17 cellular contexts compared by ENCODE assay signal in genomic region chr14:89550761-89551283, GRCh38.
DNase-seq lines count a peak whose midpoint lies in the region; ATAC-seq and TF ChIP-seq lines count a peak whose summit lies in the region.
"Had no signal": no experiment of that assay in that cellular context is flagged by ENCODE, and none has a peak within 500 bp of the region (broad histone marks: within the 10 kb centered on the region; RNA-seq: fewer than 3 reads in every experiment).

No MANE protein-coding gene starts in this region.

- ATAC-seq in CD4-positive, alpha-beta T cell (ENCODE audit: poor library complexity) = peak; percentile 24
- ATAC-seq in GM23338 = no peak
- ATAC-seq in naive thymus-derived CD4-positive, alpha-beta T cell = no peak
- ATAC-seq: activated CD8-positive, alpha-beta memory T cell treated with anti-CD3 and anti-CD28 coated beads, Interleukin-2, amount 10 ng/mL, durations not matched to agents 7 days and 5 days had no signal

- H3K4me3 ChIP-seq in GM23338 = no peak overlapping the region
- no peak overlapping the region for H3K4me3 ChIP-seq in naive thymus-derived CD4-positive, alpha-beta T cell (ENCODE audit: low read length)

- H3K27ac ChIP-seq in CD4-positive, alpha-beta T cell (ENCODE audit: low read depth, low read length) = no peak overlapping the region
- H3K27ac ChIP-seq in GM23338 (ENCODE audit: low read depth) = peak overlapping the region; percentile 75
- H3K27ac ChIP-seq in naive thymus-derived CD4-positive, alpha-beta T cell (ENCODE audit: low read depth, low read length) = no peak overlapping the region

- H4K20me1 ChIP-seq in GM23338 (replicated peaks; ENCODE audit: insufficient read depth) = no peaks in the 10 kb centered on the region; the same call in 1 of the 2 replicates

- H3K9me3 Mint-ChIP-seq in CD4-positive, alpha-beta T cell = no peaks in the 10 kb centered on the region
- no peaks in the 10 kb centered on the region for H3K9me3 Mint-ChIP-seq in GM23338
- no peaks in the 10 kb centered on the region for H3K9me3 Mint-ChIP-seq in dendritic cell treated with granulocyte-macrophage colony-stimulating factor and Interleukin-4, amounts not matched to agents 40 ng/mL and 50 ng/mL, for 4 days
- H3K9me3 Mint-ChIP-seq in naive thymus-derived CD4-positive, alpha-beta T cell = no peaks in the 10 kb centered on the region
- no peaks in the 10 kb centered on the region for H3K9me3 Mint-ChIP-seq in activated CD4-positive, alpha-beta memory T cell treated with anti-CD3 and anti-CD28 coated beads, Interleukin-2, amount 10 ng/mL, durations not matched to agents 7 days and 5 days
- H3K9me3 Mint-ChIP-seq: CD14-positive monocyte had no signal

- H3K4me1 Mint-ChIP-seq in CD4-positive, alpha-beta T cell (ENCODE audit: low read depth) = peaks cover 61% of the 10 kb centered on the region
- peaks cover 37% of the 10 kb centered on the region for H3K4me1 Mint-ChIP-seq in GM23338
- peaks cover 15% of the 10 kb centered on the region for H3K4me1 Mint-ChIP-seq in dendritic cell treated with granulocyte-macrophage colony-stimulating factor and Interleukin-4, amounts not matched to agents 40 ng/mL and 50 ng/mL, for 4 days (ENCODE audit: low read depth)
- H3K4me1 Mint-ChIP-seq in naive thymus-derived CD4-positive, alpha-beta T cell = peaks cover 36 to 79% (median 70%) of the 10 kb centered on the region in 7 donors
- H3K4me1 Mint-ChIP-seq in activated CD4-positive, alpha-beta memory T cell treated with anti-CD3 and anti-CD28 coated beads, Interleukin-2, amount 10 ng/mL, durations not matched to agents 7 days and 5 days = peaks cover 2% of the 10 kb centered on the region

- peaks cover 42% of the 10 kb centered on the region for H3K4me1 ChIP-seq in GM23338 (ENCODE audit: insufficient read depth)
- peaks cover 0 to 18% of the 10 kb centered on the region in 2 donors for H3K4me1 ChIP-seq in naive thymus-derived CD4-positive, alpha-beta T cell (ENCODE audit: control insufficient read depth in 2 of 2, insufficient read depth in 2 of 2, low read length in 2 of 2)

- peaks cover 7% of the 10 kb centered on the region; the same call in 1 of the 2 replicates for H3F3A ChIP-seq in GM23338 (replicated peaks; ENCODE audit: low read depth)

- H3K27ac Mint-ChIP-seq in CD4-positive, alpha-beta T cell = peak overlapping the region; percentile 56
- no peak overlapping the region; the same call in 1 of the 2 replicates for H3K27ac Mint-ChIP-seq in GM23338
- H3K27ac Mint-ChIP-seq in dendritic cell treated with granulocyte-macrophage colony-stimulating factor and Interleukin-4, amounts not matched to agents 40 ng/mL and 50 ng/mL, for 4 days = peak overlapping the region; percentile 8
- peak overlapping the region in 8 of 9 donors; percentile 14 to 86 (median 52) for H3K27ac Mint-ChIP-seq in naive thymus-derived CD4-positive, alpha-beta T cell
- H3K27ac Mint-ChIP-seq in activated CD4-positive, alpha-beta memory T cell treated with anti-CD3 and anti-CD28 coated beads, Interleukin-2, amount 10 ng/mL, durations not matched to agents 7 days and 5 days = no peak overlapping the region
- H3K27ac Mint-ChIP-seq: activated CD8-positive, alpha-beta memory T cell treated with anti-CD3 and anti-CD28 coated beads, Interleukin-2, amount 10 ng/mL, durations not matched to agents 7 days and 5 days had no signal

- H3K4me2 ChIP-seq in GM23338 = peak overlapping the region; percentile 49

- H3K9me2 ChIP-seq in GM23338 (ENCODE audit: insufficient read depth) = no peaks in the 10 kb centered on the region

- POLR2A ChIA-PET in CD4-positive, alpha-beta T cell (lab: Charles Lee) = interaction anchor here (0.8 to 1.2 kb wide), 2 partner anchors 8 to 19 kb away, joined by 3 read pairs; no protein-coding TSS in a partner anchor
- POLR2A ChIA-PET in naive thymus-derived CD4-positive, alpha-beta T cell (lab: Charles Lee) = interaction anchor here (0.6 kb wide), 1 partner anchor 171 kb away, joined by 3 read pairs; no protein-coding TSS in a partner anchor
- POLR2A ChIA-PET in activated CD4-positive, alpha-beta memory T cell treated with anti-CD3 and anti-CD28 coated beads, Interleukin-2, amount 10 ng/mL, durations not matched to agents 7 days and 5 days (lab: Charles Lee) = no interaction called here

- DNase-seq in CD4-positive, alpha-beta T cell = no peak
- no peak for DNase-seq in GM23338 (ENCODE audit: low spot score)
- DNase-seq in naive thymus-derived CD4-positive, alpha-beta T cell = peak in 2 of 9 donors; percentile 2 to 10
- DNase-seq in NCI-H748 (lab: John Stamatoyannopoulos, UW; ENCODE audit: unreplicated experiment) = no peak
- DNase-seq in SW480 (ENCODE audit: low spot score) = no peak
- DNase-seq in activated CD4-positive, alpha-beta memory T cell treated with anti-CD3 and anti-CD28 coated beads, Interleukin-2, amount 10 ng/mL, durations not matched to agents 7 days and 5 days = no peak
- DNase-seq: activated CD8-positive, alpha-beta memory T cell treated with anti-CD3 and anti-CD28 coated beads, Interleukin-2, amount 10 ng/mL, durations not matched to agents 7 days and 5 days; cerebellar nuclear complex; DMS53; GOT3; NCI-H1417 treated with DMSO at 0.1 percent for 48 hours; NCI-H510A; right cardiac atrium; stimulated activated CD8-positive, alpha-beta memory T cell treated with anti-CD3 and anti-CD28 coated beads, Interleukin-4, amount 100 ng/mL, for 48 hours had no signal

- H3K4me3 Mint-ChIP-seq in CD4-positive, alpha-beta T cell = no peak overlapping the region
- no peak overlapping the region for H3K4me3 Mint-ChIP-seq in GM23338
- no peak overlapping the region for H3K4me3 Mint-ChIP-seq in dendritic cell treated with granulocyte-macrophage colony-stimulating factor and Interleukin-4, amounts not matched to agents 40 ng/mL and 50 ng/mL, for 4 days
- peak overlapping the region in 7 of 10 donors; percentile 22 to 42 (median 32) for H3K4me3 Mint-ChIP-seq in naive thymus-derived CD4-positive, alpha-beta T cell
- no peak overlapping the region for H3K4me3 Mint-ChIP-seq in activated CD4-positive, alpha-beta memory T cell treated with anti-CD3 and anti-CD28 coated beads, Interleukin-2, amount 10 ng/mL, durations not matched to agents 7 days and 5 days
- H3K4me3 Mint-ChIP-seq: activated CD8-positive, alpha-beta memory T cell treated with anti-CD3 and anti-CD28 coated beads, Interleukin-2, amount 10 ng/mL, durations not matched to agents 7 days and 5 days; CD14-positive monocyte had no signal

- no peaks in the 10 kb centered on the region for H3K27me3 ChIP-seq in CD4-positive, alpha-beta T cell (ENCODE audit: control insufficient read depth, insufficient read depth, low read length)
- H3K27me3 ChIP-seq in GM23338 (ENCODE audit: insufficient read depth) = no peaks in the 10 kb centered on the region
- no peaks in the 10 kb centered on the region for H3K27me3 ChIP-seq in naive thymus-derived CD4-positive, alpha-beta T cell (ENCODE audit: control insufficient read depth in 2 of 2, insufficient read depth in 2 of 2, low read length in 2 of 2)
- H3K27me3 ChIP-seq: heart right ventricle had no signal

- H3K36me3 Mint-ChIP-seq in CD4-positive, alpha-beta T cell (ENCODE audit: low read depth) = peaks cover 58% of the 10 kb centered on the region
- peaks cover 3% of the 10 kb centered on the region; the same call in 1 of the 3 replicates for H3K36me3 Mint-ChIP-seq in GM23338 (ENCODE audit: low read depth)
- peaks cover 6% of the 10 kb centered on the region for H3K36me3 Mint-ChIP-seq in dendritic cell treated with granulocyte-macrophage colony-stimulating factor and Interleukin-4, amounts not matched to agents 40 ng/mL and 50 ng/mL, for 4 days (ENCODE audit: low read depth)
- H3K36me3 Mint-ChIP-seq in naive thymus-derived CD4-positive, alpha-beta T cell = peaks cover 4 to 44% (median 5%) of the 10 kb centered on the region in 5 donors
- peaks cover 19% of the 10 kb centered on the region for H3K36me3 Mint-ChIP-seq in activated CD4-positive, alpha-beta memory T cell treated with anti-CD3 and anti-CD28 coated beads, Interleukin-2, amount 10 ng/mL, durations not matched to agents 7 days and 5 days (ENCODE audit: low read depth)

- CTCF ChIA-PET in CD4-positive, alpha-beta T cell (lab: Charles Lee) = no interaction called here
- CTCF ChIA-PET in naive thymus-derived CD4-positive, alpha-beta T cell (lab: Charles Lee) = no interaction called here
- CTCF ChIA-PET in activated CD4-positive, alpha-beta memory T cell treated with anti-CD3 and anti-CD28 coated beads, Interleukin-2, amount 10 ng/mL, durations not matched to agents 7 days and 5 days (lab: Charles Lee) = no interaction called here

- intact Hi-C loops in CD4-positive, alpha-beta T cell (cut with DNase I, micrococcal nuclease) = no loop called here
- intact Hi-C loops in dendritic cell treated with granulocyte-macrophage colony-stimulating factor and Interleukin-4, amounts not matched to agents 40 ng/mL and 50 ng/mL, for 4 days (cut with micrococcal nuclease) = no loop called here
- intact Hi-C loops in naive thymus-derived CD4-positive, alpha-beta T cell (cut with micrococcal nuclease) = loop anchor here in 1 of 2 donors (5.0 kb wide), 1 partner anchor 66 kb away; no protein-coding TSS in a partner anchor

- H2AFZ ChIP-seq in GM23338 = no peak overlapping the region

- no peak for TF ChIP-seq CTCF in CD4-positive, alpha-beta T cell (IDR thresholded peaks at IDR 0.05)
- no peak for TF ChIP-seq CTCF in GM23338 (conservative IDR thresholded peaks at IDR 0.05; ENCODE audit: low read depth in 2 of 2)

- no peaks in the 10 kb centered on the region for H3K27me3 Mint-ChIP-seq in CD4-positive, alpha-beta T cell
- peaks cover 2% of the 10 kb centered on the region for H3K27me3 Mint-ChIP-seq in GM23338 (ENCODE audit: insufficient read depth, low read depth, poor library complexity)
- H3K27me3 Mint-ChIP-seq in dendritic cell treated with granulocyte-macrophage colony-stimulating factor and Interleukin-4, amounts not matched to agents 40 ng/mL and 50 ng/mL, for 4 days = no peaks in the 10 kb centered on the region
- H3K27me3 Mint-ChIP-seq in naive thymus-derived CD4-positive, alpha-beta T cell = no peaks in the 10 kb centered on the region
- H3K27me3 Mint-ChIP-seq in activated CD4-positive, alpha-beta memory T cell treated with anti-CD3 and anti-CD28 coated beads, Interleukin-2, amount 10 ng/mL, durations not matched to agents 7 days and 5 days = no peaks in the 10 kb centered on the region
- H3K27me3 Mint-ChIP-seq: activated CD8-positive, alpha-beta memory T cell treated with anti-CD3 and anti-CD28 coated beads, Interleukin-2, amount 10 ng/mL, durations not matched to agents 7 days and 5 days had no signal

- peaks cover 100% of the 10 kb centered on the region for H3K79me2 ChIP-seq in GM23338 (replicated peaks; ENCODE audit: insufficient read depth)

- H3K36me3 ChIP-seq in GM23338 (ENCODE audit: insufficient read depth) = no peaks in the 10 kb centered on the region
- H3K36me3 ChIP-seq in naive thymus-derived CD4-positive, alpha-beta T cell (ENCODE audit: control insufficient read depth in 2 of 3, insufficient read depth in 3 of 3, low read length in 3 of 3) = peaks cover 0 to 6% (median 0%) of the 10 kb centered on the region in 3 experiments

- no peaks in the 10 kb centered on the region for H3K9me3 ChIP-seq in CD4-positive, alpha-beta T cell (ENCODE audit: control insufficient read depth, low read length)
- no peaks in the 10 kb centered on the region for H3K9me3 ChIP-seq in naive thymus-derived CD4-positive, alpha-beta T cell (ENCODE audit: control insufficient read depth in 2 of 3, low read length in 3 of 3)
- H3K9me3 ChIP-seq: heart right ventricle had no signal

TF ChIP-seq in GM23338, 12 proteins besides CTCF, POLR2A, EP300 and RAD21 (continues in another document):
- no peak for TF ChIP-seq POLR2AphosphoS5 (IDR thresholded peaks at IDR 0.05; ENCODE audit: low read depth)

Comparison
In these comparisons a context has a peak if more than half of its experiments do, and no peak if none do; other contexts are left out.
1. H3K27ac Mint-ChIP-seq: peak in CD4-positive, alpha-beta T cell (single experiment), dendritic cell treated with granulocyte-macrophage colony-stimulating factor and Interleukin-4, amounts not matched to agents 40 ng/mL and 50 ng/mL, for 4 days (single experiment) and naive thymus-derived CD4-positive, alpha-beta T cell (8 of 9); none in GM23338 (single experiment) and activated CD4-positive, alpha-beta memory T cell treated with anti-CD3 and anti-CD28 coated beads, Interleukin-2, amount 10 ng/mL, durations not matched to agents 7 days and 5 days (single experiment).
2. H3K4me3 Mint-ChIP-seq: peak in naive thymus-derived CD4-positive, alpha-beta T cell (7 of 10); none in CD4-positive, alpha-beta T cell (single experiment), GM23338 (single experiment), dendritic cell treated with granulocyte-macrophage colony-stimulating factor and Interleukin-4, amounts not matched to agents 40 ng/mL and 50 ng/mL, for 4 days (single experiment) and activated CD4-positive, alpha-beta memory T cell treated with anti-CD3 and anti-CD28 coated beads, Interleukin-2, amount 10 ng/mL, durations not matched to agents 7 days and 5 days (single experiment).